Comparison of ENCODE assay signal across 24 cellular contexts in the genomic region with DNA sequence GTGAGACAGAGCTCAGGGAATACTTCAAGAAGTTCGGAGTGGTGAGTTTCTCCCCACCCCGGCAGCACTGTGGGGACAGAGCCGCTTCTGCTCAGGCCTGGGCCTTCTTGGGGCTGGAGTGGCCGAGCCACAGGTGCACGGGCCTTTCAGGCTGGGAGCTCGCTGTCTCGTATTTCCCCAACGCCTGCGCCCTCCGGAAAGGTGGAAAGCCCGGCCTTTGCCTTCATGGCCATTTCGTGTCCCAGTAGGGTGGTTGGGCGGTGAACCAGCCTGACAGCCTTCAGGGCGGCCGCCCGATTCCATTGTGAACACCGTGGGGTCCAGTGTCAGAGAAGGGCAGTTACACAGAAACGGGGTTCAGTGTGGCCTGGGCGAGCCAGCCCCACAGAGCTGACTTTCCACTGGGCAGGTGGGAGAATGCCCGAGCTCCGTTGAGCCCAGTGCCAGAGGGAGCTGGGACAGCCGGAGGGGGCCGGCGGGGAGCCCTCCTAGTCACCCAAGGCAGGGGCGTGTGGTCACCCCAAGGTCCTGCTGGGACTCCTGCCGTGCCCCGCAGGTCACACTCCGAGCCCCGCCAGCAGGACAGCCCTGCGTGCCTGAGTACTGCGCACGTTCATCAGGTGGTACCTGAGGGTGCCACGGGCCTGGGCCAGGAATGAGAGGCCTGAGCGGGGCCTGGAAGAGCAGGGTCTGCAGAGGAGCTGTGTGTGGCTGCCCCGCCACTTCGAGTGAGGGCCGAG.
"Had no signal": no experiment of that assay in that cellular context is flagged by ENCODE, and none has a peak within 500 bp of the region (broad histone marks: within the 10 kb centered on the region; RNA-seq: fewer than 3 reads in every experiment).

No MANE protein-coding gene starts in this region.

- H3K9me3 Mint-ChIP-seq: activated naive CD8-positive, alpha-beta T cell treated with anti-CD3 and anti-CD28 coated beads for 36 hours; activated T-helper 1 cell treated with anti-CD3 and anti-CD28 coated beads, Interleukin-12 subunit alpha, Interleukin-12 subunit beta, Interleukin-2, Interleukin-4 antibody, amounts not matched to agents 30 ng/mL and 10 ng/mL and 1 ng/mL, durations not matched to agents 14 hours and 24 hours and 36 hours; immature natural killer cell had no signal

- H3K27me3 Mint-ChIP-seq: activated naive CD8-positive, alpha-beta T cell treated with anti-CD3 and anti-CD28 coated beads for 36 hours had no signal

- H3K27ac ChIP-seq: esophagus muscularis mucosa, heart right ventricle, pancreas, tibial artery had no signal

- H3K27ac Mint-ChIP-seq: activated naive CD8-positive, alpha-beta T cell treated with anti-CD3 and anti-CD28 coated beads for 36 hours; activated T-helper 1 cell treated with anti-CD3 and anti-CD28 coated beads, Interleukin-12 subunit alpha, Interleukin-12 subunit beta, Interleukin-2, Interleukin-4 antibody, amounts not matched to agents 30 ng/mL and 10 ng/mL and 1 ng/mL, durations not matched to agents 14 hours and 24 hours and 36 hours; immature natural killer cell had no signal

- H3K4me3 ChIP-seq: esophagus muscularis mucosa, heart right ventricle, left ventricle myocardium inferior, pancreas, tibial artery, uterus had no signal

- H3K36me3 ChIP-seq: uterus had no signal

- H3K27me3 ChIP-seq: esophagus muscularis mucosa, heart right ventricle, pancreas, tibial artery, uterus had no signal

- DNase-seq: activated CD4-positive, alpha-beta T cell treated with anti-CD3 and anti-CD28 coated beads for 1 hour; activated CD4-positive, alpha-beta T cell treated with anti-CD3 and anti-CD28 coated beads, Interleukin-2, amount 50 U/mL, for 48 hours; activated gamma-delta T cell treated with Interleukin-2 at 50 U/mL for 16 hours; activated naive CD8-positive, alpha-beta T cell treated with anti-CD3 and anti-CD28 coated beads for 36 hours; amygdala; cerebellar nuclear complex; effector CD8-positive, alpha-beta T cell; heart right ventricle; immature natural killer cell; kidney glomerular epithelial cell; left ventricle myocardium inferior; mammary epithelial cell; midbrain; stimulated activated CD4-positive, alpha-beta T cell treated with anti-CD3 and anti-CD28 coated beads, Interleukin-12 subunit alpha, Interleukin-12 subunit beta, amount 100 ng/mL, for 4 hours; stimulated activated CD4-positive, alpha-beta T cell treated with anti-CD3 and anti-CD28 coated beads, Interleukin-1b, Interleukin-23, amount 100 ng/mL, for 48 hours; stimulated activated CD8-positive, alpha-beta memory T cell treated with anti-CD3 and anti-CD28 coated beads, Interleukin-4, amount 100 ng/mL, for 48 hours; stimulated activated naive CD4-positive, alpha-beta T cell; T1000; tibial artery; uterus had no signal

- H3K9me3 ChIP-seq: esophagus muscularis mucosa, heart right ventricle, left ventricle myocardium inferior, pancreas, tibial artery, uterus had no signal

- ATAC-seq: heart right ventricle, pancreas had no signal

- FAIRE-seq: endothelial cell of umbilical vein, pancreas had no signal

- H3K4me3 Mint-ChIP-seq: activated naive CD8-positive, alpha-beta T cell treated with anti-CD3 and anti-CD28 coated beads for 36 hours; activated T-helper 1 cell treated with anti-CD3 and anti-CD28 coated beads, Interleukin-12 subunit alpha, Interleukin-12 subunit beta, Interleukin-2, Interleukin-4 antibody, amounts not matched to agents 30 ng/mL and 10 ng/mL and 1 ng/mL, durations not matched to agents 14 hours and 24 hours and 36 hours; immature natural killer cell had no signal
